1 cellular context compared by ENCODE assay signal in the genomic region with DNA sequence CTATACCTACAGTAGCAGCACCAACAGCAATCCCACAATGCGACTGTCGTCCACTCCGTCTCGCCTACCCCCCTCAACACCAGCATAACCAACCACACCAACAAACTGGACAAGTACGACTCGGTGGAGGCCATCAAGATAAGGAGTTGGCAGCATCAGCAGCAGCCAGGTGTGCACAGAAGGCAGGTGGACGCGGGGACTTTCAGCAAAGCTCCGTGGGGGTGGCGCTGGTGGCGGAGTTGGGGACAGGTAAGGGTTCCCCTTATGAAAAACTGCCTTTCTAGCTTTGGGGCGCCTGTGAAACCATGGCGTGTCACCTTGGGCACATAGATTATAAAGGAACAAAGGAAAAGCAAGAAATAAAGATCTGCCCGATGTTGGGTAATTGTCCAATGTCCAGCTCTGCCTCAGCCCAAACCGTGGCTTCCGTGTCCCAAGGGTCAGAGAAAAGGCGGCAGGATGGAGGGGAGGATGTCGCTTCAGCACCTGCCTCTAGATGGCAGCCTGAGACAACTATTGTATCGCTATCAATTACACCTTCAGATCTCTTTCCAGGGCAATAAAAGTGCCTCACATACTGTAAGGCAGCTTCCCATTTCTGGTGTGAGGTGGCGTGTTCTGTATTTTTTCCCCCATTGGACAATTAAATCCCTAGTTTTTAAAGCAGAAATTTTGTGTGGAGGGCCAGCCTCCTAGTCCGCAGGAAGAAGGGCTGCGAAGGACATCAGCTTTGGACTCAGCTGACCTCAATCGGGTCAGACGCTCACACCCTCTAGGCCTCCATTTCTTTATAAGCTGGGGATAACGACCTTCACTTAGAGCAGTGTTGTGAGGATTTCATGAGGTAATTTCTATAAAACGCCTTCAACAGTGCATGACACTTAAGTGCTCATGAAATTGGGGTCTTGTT.
A peak's percentile ranks its signal among the peaks of the same experiment; 100 is the strongest.
TF ChIP-seq lines count a peak whose summit lies in the region.

No MANE protein-coding gene starts in this region.

TF ChIP-seq in HepG2, 621 proteins besides CTCF, POLR2A, EP300 and RAD21:
- TF ChIP-seq, protein P1, sequence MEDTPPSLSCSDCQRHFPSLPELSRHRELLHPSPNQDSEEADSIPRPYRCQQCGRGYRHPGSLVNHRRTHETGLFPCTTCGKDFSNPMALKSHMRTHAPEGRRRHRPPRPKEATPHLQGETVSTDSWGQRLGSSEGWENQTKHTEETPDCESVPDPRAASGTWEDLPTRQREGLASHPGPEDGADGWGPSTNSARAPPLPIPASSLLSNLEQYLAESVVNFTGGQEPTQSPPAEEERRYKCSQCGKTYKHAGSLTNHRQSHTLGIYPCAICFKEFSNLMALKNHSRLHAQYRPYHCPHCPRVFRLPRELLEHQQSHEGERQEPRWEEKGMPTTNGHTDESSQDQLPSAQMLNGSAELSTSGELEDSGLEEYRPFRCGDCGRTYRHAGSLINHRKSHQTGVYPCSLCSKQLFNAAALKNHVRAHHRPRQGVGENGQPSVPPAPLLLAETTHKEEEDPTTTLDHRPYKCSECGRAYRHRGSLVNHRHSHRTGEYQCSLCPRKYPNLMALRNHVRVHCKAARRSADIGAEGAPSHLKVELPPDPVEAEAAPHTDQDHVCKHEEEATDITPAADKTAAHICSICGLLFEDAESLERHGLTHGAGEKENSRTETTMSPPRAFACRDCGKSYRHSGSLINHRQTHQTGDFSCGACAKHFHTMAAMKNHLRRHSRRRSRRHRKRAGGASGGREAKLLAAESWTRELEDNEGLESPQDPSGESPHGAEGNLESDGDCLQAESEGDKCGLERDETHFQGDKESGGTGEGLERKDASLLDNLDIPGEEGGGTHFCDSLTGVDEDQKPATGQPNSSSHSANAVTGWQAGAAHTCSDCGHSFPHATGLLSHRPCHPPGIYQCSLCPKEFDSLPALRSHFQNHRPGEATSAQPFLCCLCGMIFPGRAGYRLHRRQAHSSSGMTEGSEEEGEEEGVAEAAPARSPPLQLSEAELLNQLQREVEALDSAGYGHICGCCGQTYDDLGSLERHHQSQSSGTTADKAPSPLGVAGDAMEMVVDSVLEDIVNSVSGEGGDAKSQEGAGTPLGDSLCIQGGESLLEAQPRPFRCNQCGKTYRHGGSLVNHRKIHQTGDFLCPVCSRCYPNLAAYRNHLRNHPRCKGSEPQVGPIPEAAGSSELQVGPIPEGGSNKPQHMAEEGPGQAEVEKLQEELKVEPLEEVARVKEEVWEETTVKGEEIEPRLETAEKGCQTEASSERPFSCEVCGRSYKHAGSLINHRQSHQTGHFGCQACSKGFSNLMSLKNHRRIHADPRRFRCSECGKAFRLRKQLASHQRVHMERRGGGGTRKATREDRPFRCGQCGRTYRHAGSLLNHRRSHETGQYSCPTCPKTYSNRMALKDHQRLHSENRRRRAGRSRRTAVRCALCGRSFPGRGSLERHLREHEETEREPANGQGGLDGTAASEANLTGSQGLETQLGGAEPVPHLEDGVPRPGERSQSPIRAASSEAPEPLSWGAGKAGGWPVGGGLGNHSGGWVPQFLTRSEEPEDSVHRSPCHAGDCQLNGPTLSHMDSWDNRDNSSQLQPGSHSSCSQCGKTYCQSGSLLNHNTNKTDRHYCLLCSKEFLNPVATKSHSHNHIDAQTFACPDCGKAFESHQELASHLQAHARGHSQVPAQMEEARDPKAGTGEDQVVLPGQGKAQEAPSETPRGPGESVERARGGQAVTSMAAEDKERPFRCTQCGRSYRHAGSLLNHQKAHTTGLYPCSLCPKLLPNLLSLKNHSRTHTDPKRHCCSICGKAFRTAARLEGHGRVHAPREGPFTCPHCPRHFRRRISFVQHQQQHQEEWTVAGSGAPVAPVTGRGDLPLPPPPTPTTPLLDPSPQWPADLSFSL (CRISPR knock-in tag; IDR thresholded peaks at IDR 0.05) = no peak
- TF ChIP-seq SMC3 (IDR thresholded peaks at IDR 0.05; ENCODE audit: low read length) (peak; percentile 60), ZNF747 (CRISPR knock-in tag; IDR thresholded peaks at IDR 0.05; ENCODE audit: borderline replicate concordance) (no peak), CENPX (CRISPR knock-in tag; IDR thresholded peaks at IDR 0.05) (no peak), CREB3 (CRISPR knock-in tag; IDR thresholded peaks at IDR 0.05) (no peak), ASH2L (IDR thresholded peaks at IDR 0.05; ENCODE audit: insufficient read length, low read depth, low read length) (no peak), THAP11 (CRISPR knock-in tag; IDR thresholded peaks at IDR 0.05) (no peak), HNF4G (IDR thresholded peaks at IDR 0.05; ENCODE audit: borderline replicate concordance, low read depth, low read length) (no peak), HNF4G (CRISPR knock-in tag; IDR thresholded peaks at IDR 0.05; ENCODE audit: borderline replicate concordance, low read depth) (no peak), ZFP62 (CRISPR knock-in tag; IDR thresholded peaks at IDR 0.05) (no peak), ZBTB2 (CRISPR knock-in tag; IDR thresholded peaks at IDR 0.05; ENCODE audit: low read depth) (no peak), ZBTB21 (CRISPR knock-in tag; IDR thresholded peaks at IDR 0.05) (no peak), RBFOX2 (IDR thresholded peaks at IDR 0.05; ENCODE audit: low read depth, low read length) (no peak), MIXL1 (CRISPR knock-in tag; IDR thresholded peaks at IDR 0.05) (0 out of 2 replicates have a peak, but pooled peaks have one; percentile 35), RFX3 (CRISPR knock-in tag; IDR thresholded peaks at IDR 0.05) (no peak), STAG1 (CRISPR knock-in tag; IDR thresholded peaks at IDR 0.05) (peak; percentile 90), KDM2A (CRISPR knock-in tag; IDR thresholded peaks at IDR 0.05; ENCODE audit: borderline replicate concordance, low read depth) (no peak), NFIB (CRISPR knock-in tag; IDR thresholded peaks at IDR 0.05; ENCODE audit: borderline replicate concordance) (no peak), ZNF350 (CRISPR knock-in tag; IDR thresholded peaks at IDR 0.05; ENCODE audit: borderline replicate concordance, low read depth) (no peak), ZNF354B (CRISPR knock-in tag; IDR thresholded peaks at IDR 0.05) (no peak)
- TF ChIP-seq, protein P2, sequence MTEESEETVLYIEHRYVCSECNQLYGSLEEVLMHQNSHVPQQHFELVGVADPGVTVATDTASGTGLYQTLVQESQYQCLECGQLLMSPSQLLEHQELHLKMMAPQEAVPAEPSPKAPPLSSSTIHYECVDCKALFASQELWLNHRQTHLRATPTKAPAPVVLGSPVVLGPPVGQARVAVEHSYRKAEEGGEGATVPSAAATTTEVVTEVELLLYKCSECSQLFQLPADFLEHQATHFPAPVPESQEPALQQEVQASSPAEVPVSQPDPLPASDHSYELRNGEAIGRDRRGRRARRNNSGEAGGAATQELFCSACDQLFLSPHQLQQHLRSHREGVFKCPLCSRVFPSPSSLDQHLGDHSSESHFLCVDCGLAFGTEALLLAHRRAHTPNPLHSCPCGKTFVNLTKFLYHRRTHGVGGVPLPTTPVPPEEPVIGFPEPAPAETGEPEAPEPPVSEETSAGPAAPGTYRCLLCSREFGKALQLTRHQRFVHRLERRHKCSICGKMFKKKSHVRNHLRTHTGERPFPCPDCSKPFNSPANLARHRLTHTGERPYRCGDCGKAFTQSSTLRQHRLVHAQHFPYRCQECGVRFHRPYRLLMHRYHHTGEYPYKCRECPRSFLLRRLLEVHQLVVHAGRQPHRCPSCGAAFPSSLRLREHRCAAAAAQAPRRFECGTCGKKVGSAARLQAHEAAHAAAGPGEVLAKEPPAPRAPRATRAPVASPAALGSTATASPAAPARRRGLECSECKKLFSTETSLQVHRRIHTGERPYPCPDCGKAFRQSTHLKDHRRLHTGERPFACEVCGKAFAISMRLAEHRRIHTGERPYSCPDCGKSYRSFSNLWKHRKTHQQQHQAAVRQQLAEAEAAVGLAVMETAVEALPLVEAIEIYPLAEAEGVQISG (CRISPR knock-in tag; IDR thresholded peaks at IDR 0.05) = no peak
- TF ChIP-seq, protein P3, sequence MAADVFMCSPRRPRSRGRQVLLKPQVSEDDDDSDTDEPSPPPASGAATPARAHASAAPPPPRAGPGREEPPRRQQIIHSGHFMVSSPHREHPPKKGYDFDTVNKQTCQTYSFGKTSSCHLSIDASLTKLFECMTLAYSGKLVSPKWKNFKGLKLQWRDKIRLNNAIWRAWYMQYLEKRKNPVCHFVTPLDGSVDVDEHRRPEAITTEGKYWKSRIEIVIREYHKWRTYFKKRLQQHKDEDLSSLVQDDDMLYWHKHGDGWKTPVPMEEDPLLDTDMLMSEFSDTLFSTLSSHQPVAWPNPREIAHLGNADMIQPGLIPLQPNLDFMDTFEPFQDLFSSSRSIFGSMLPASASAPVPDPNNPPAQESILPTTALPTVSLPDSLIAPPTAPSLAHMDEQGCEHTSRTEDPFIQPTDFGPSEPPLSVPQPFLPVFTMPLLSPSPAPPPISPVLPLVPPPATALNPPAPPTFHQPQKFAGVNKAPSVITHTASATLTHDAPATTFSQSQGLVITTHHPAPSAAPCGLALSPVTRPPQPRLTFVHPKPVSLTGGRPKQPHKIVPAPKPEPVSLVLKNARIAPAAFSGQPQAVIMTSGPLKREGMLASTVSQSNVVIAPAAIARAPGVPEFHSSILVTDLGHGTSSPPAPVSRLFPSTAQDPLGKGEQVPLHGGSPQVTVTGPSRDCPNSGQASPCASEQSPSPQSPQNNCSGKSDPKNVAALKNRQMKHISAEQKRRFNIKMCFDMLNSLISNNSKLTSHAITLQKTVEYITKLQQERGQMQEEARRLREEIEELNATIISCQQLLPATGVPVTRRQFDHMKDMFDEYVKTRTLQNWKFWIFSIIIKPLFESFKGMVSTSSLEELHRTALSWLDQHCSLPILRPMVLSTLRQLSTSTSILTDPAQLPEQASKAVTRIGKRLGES (CRISPR knock-in tag; IDR thresholded peaks at IDR 0.05; ENCODE audit: borderline replicate concordance) = no peak
